In the genomic region with DNA sequence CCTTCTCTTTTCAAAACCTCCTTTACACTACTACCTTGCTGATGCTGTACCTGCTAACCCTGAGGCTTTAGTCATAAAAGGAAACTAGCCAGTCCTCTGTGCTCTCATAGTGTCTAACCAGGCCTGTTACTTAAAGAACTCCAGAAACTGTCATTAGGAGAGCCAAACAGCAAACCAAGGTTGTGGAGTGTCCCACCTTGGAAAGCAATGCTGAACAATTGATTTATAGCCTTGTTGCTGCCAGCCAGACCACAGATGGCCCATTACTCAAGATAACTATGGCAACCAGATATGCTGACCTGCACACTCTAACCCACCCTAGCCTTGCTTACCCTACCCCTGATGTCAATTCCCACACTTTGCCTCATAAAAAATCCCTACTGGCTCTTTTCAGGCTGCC, we compare ENCODE assay signal across 32 cellular contexts. TPM values are rescaled to one million over a fixed set of nuclear protein-coding genes. Genes with fewer than 3 reads are reported as not detected.
DNase-seq lines count a peak whose midpoint lies in the region; ATAC-seq and TF ChIP-seq lines count a peak whose summit lies in the region.
"Had no signal": no experiment of that assay in that cellular context is flagged by ENCODE, and none has a peak within 500 bp of the region (broad histone marks: within the 10 kb centered on the region; RNA-seq: fewer than 3 reads in every experiment).

No MANE protein-coding gene starts in this region.

- no peak overlapping the region for H2AFZ ChIP-seq in trophoblast cell (ENCODE audit: insufficient read depth, low read length, poor library complexity)

- H3K4me2 ChIP-seq in BLaER1 treated with 17β-estradiol and CSF1 and Interleukin-3, amounts not matched to agents 10 nM and 100 nM, result peak overlapping the region in 5 of 11 experiments; percentile 36 to 83 (median 66); a peak in 7 of 22 replicates
- H3K4me2 ChIP-seq in trophoblast cell (ENCODE audit: low read length), result peak overlapping the region; percentile 18
- H3K4me2 ChIP-seq: KMS-11 had no signal

- no peak overlapping the region for H3K4me3 ChIP-seq in BLaER1 treated with 17β-estradiol and CSF1 and Interleukin-3, amounts not matched to agents 10 nM and 100 nM
- H3K4me3 ChIP-seq in fibroblast of the aortic adventitia (ENCODE audit: low read depth, low read length) (no peak overlapping the region), trophoblast cell (ENCODE audit: low read depth, low read length) (no peak overlapping the region)
- H3K4me3 ChIP-seq: heart left ventricle had no signal

- no peak for TF ChIP-seq CTCF in fibroblast of the aortic adventitia (IDR thresholded peaks at IDR 0.05; ENCODE audit: insufficient read depth, low read length)

- H3K4me1 ChIP-seq in BLaER1 treated with 17β-estradiol and CSF1 and Interleukin-3, amounts not matched to agents 10 nM and 100 nM, result peaks cover 36 to 60% (median 53%) of the 10 kb centered on the region in 10 experiments
- H3K4me1 ChIP-seq in trophoblast cell (ENCODE audit: control insufficient read depth in 1 of 2, insufficient read depth in 2 of 2, low read length in 2 of 2), result peaks cover 2 to 3% of the 10 kb centered on the region in 2 experiments

- H4K12ac ChIP-seq in trophoblast cell (ENCODE audit: low read depth, low read length), result no peak overlapping the region

- H4K91ac ChIP-seq in trophoblast cell (ENCODE audit: low read depth, low read length), result peak overlapping the region; percentile 29

- peak overlapping the region in 4 of 11 experiments; percentile 4 to 15 (median 7); a peak in 3 of 22 replicates for H3K9ac ChIP-seq in BLaER1 treated with 17β-estradiol and CSF1 and Interleukin-3, amounts not matched to agents 10 nM and 100 nM
- no peak overlapping the region for H3K9ac ChIP-seq in trophoblast cell (ENCODE audit: low read length)
- H3K9ac ChIP-seq: KMS-11 had no signal

- peak overlapping the region in 6 of 11 experiments; percentile 22 to 90 (median 67); a peak in 10 of 22 replicates for H3K27ac ChIP-seq in BLaER1 treated with 17β-estradiol and CSF1 and Interleukin-3, amounts not matched to agents 10 nM and 100 nM
- H3K27ac ChIP-seq in trophoblast cell (ENCODE audit: low read depth, low read length), result peak overlapping the region; percentile 86
- H3K27ac ChIP-seq: heart left ventricle, KMS-11 had no signal

- no peak overlapping the region for H3K23ac ChIP-seq in trophoblast cell (ENCODE audit: low read length)

- H3K14ac ChIP-seq in trophoblast cell (ENCODE audit: low read length), result peak overlapping the region; percentile 17

- no peak overlapping the region for H4K8ac ChIP-seq in trophoblast cell (ENCODE audit: low read depth, low read length)

- H3K9me3 ChIP-seq in BLaER1 treated with 17β-estradiol and CSF1 and Interleukin-3, amounts not matched to agents 10 nM and 100 nM (replicated peaks in 1 of 11), result peaks cover 11 to 32% (median 19%) of the 10 kb centered on the region in 11 experiments
- H3K9me3 ChIP-seq in trophoblast cell (ENCODE audit: insufficient read depth, low read depth, low read length), result no peaks in the 10 kb centered on the region
- H3K9me3 ChIP-seq: heart left ventricle had no signal

- H3K36me3 ChIP-seq in BLaER1 treated with 17β-estradiol and CSF1 and Interleukin-3, amounts not matched to agents 10 nM and 100 nM, result peaks cover 0 to 12% (median 4%) of the 10 kb centered on the region in 11 experiments; a peak in 4 of 22 replicates
- H3K36me3 ChIP-seq in trophoblast cell (ENCODE audit: control insufficient read depth in 1 of 2, insufficient read depth in 2 of 2, low read length in 2 of 2), result no peaks in the 10 kb centered on the region
- H3K36me3 ChIP-seq: heart left ventricle had no signal

- peak; percentile 5 for DNase-seq in MV-4-11 (lab: John Stamatoyannopoulos, UW)
- DNase-seq in fibroblast of the aortic adventitia (ENCODE audit: low read depth), result peak; percentile 47
- no peak for DNase-seq in trophoblast cell
- DNase-seq in GOT3 (lab: John Stamatoyannopoulos, UW), result no peak
- DNase-seq in stimulated activated naive CD4-positive, alpha-beta T cell treated with Interleukin-2 at 50 U/mL for 16 hours (lab: John Stamatoyannopoulos, UW), result no peak
- DNase-seq: ACHN; activated CD4-positive, alpha-beta T cell treated with anti-CD3 and anti-CD28 coated beads, Interleukin-2, amount 50 U/mL, for 4 hours; activated CD8-positive, alpha-beta memory T cell treated with anti-CD3 and anti-CD28 coated beads, Interleukin-2, amount 10 ng/mL, durations not matched to agents 7 days and 5 days; activated gamma-delta T cell; activated naive CD8-positive, alpha-beta T cell treated with anti-CD3 and anti-CD28 coated beads for 36 hours; activated T-cell treated with anti-CD3 and anti-CD28 coated beads, Interleukin-2, amount 50 U/mL, for 4 hours; aorta; central memory CD4-positive, alpha-beta T cell; foreskin melanocyte; HCEC 1CT; heart left ventricle; midbrain; MM.1S; naive B cell; NCI-H1417 treated with DMSO at 0.1 percent for 48 hours; NCI-H2081 treated with DMSO at 0.1 percent for 48 hours; NCI-H2227 treated with DMSO at 0.1 percent for 48 hours; NCI-H526 treated with DMSO at 0.1 percent for 48 hours; nucleus accumbens; stimulated activated CD4-positive, alpha-beta T cell treated with anti-CD3 and anti-CD28 coated beads, Interleukin-15, amount 100 ng/mL, for 24 hours had no signal

- no peaks in the 10 kb centered on the region for H4K20me1 ChIP-seq in BLaER1 treated with 17β-estradiol and CSF1 and Interleukin-3, amounts not matched to agents 10 nM and 100 nM

- peak overlapping the region; percentile 88 for H2BK12ac ChIP-seq in trophoblast cell (ENCODE audit: low read length)

- no peak overlapping the region for H3K18ac ChIP-seq in trophoblast cell (ENCODE audit: low read length)

- H3K27me3 ChIP-seq in BLaER1 treated with 17β-estradiol and CSF1 and Interleukin-3, amounts not matched to agents 10 nM and 100 nM, result no peaks in the 10 kb centered on the region
- no peaks in the 10 kb centered on the region for H3K27me3 ChIP-seq in trophoblast cell (ENCODE audit: insufficient read depth, low read length)
- H3K27me3 ChIP-seq: heart left ventricle had no signal

- H2AK5ac ChIP-seq in trophoblast cell (ENCODE audit: low read length), result no peak overlapping the region

- H3K79me1 ChIP-seq in trophoblast cell (ENCODE audit: low read length), result peaks cover 9% of the 10 kb centered on the region

- peak overlapping the region; percentile 54 for H2BK5ac ChIP-seq in trophoblast cell (ENCODE audit: low read depth, low read length, poor library complexity)

- H3K4ac ChIP-seq in trophoblast cell (ENCODE audit: low read depth, low read length), result no peak overlapping the region

- peak overlapping the region; percentile 88 for H2BK120ac ChIP-seq in trophoblast cell (ENCODE audit: insufficient read depth, low read length, poor library complexity)

- no peak for ATAC-seq in HG03460 (IDR thresholded peaks at IDR 0.05; ENCODE audit: unreplicated experiment)
- ATAC-seq: activated CD4-positive, CD25-positive, alpha-beta regulatory T cell treated with anti-CD3 and anti-CD28 coated beads, Interleukin-2, amount 50 U/mL, for 24 hours; activated CD8-positive, alpha-beta memory T cell treated with anti-CD3 and anti-CD28 coated beads, Interleukin-2, amount 10 ng/mL, durations not matched to agents 7 days and 5 days; activated T-cell treated with anti-CD3 and anti-CD28 coated beads, Interleukin-2, amount 50 U/mL, for 4 hours; esophagus mucosa; heart left ventricle; Right ventricle myocardium inferior; stimulated activated effector memory CD8-positive, alpha-beta T cell treated with anti-CD3 and anti-CD28 coated beads, Interleukin-12 subunit alpha, Interleukin-12 subunit beta, amount 100 ng/mL, for 72 hours had no signal

- H3K79me2 ChIP-seq in trophoblast cell (ENCODE audit: control insufficient read depth, insufficient read depth, low read length, poor library complexity), result no peaks in the 10 kb centered on the region

RNA-seq across cellular contexts. Expression of gene BCAT1, which starts 26.5 kb away (rescaled TPM):
- total RNA-seq in fibroblast of the aortic adventitia (ENCODE audit: low replicate concordance), result 186 and 453 TPM in 2 replicates
- polyA plus RNA-seq in trophoblast cell (2013), result 80.8 and 83.0 TPM in 2 replicates

Comparison
In these comparisons a context has a peak if more than half of its experiments do, and no peak if none do; other contexts are left out.
1. DNase-seq: peak in MV-4-11 (single experiment) and fibroblast of the aortic adventitia (single experiment); none in trophoblast cell (0 of 2), GOT3 (single experiment) and stimulated activated naive CD4-positive, alpha-beta T cell treated with Interleukin-2 at 50 U/mL for 16 hours (single experiment).